ENCODE assay signal across 8 cellular contexts in the genomic region with DNA sequence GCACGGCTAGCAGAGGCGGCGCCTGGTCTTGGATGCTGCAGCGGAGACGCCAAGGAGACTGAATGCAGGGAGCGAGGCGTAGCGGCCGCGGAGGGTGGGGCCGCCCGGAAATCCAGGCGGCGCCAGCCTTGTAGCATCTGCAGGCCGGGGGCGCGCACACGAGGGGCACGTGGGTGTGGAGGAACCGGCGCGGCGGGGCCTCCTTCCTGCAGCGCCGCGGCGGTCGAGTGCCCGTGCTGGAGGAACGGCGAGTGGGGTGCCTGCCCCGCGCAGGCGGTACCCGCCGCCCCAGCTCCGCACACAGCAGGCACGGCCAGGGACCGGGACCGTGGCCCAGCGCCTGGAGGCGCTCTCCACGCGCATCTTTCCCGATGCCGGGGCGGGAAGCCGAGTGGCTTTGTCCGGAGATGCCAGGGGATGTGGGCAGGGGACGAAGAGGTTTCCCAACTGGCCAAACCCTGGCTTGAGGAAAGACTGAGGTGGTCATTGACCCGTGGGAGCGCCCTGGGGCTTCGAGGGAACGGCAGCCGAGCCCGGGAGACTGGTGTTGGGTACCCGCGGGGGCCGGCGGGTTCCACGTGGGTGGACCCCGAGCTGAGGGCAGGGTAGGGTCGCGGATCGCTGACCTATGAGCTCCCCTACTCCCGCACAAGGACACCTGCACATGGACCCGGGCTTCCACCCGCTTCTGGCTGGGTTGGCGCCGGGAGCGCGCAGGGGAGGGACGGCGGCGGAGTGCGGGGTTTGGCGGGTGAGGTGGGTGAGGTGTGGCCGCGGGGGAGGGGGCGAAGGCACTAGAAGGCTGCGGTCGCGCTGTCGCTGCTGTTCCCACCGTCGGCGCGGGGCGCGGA.
DNase-seq lines count a peak whose midpoint lies in the region; ATAC-seq lines count a peak whose summit lies in the region.

No MANE protein-coding gene starts in this region.

- no peak overlapping the region for H3K27ac Mint-ChIP-seq in activated CD4-positive, alpha-beta T cell treated with anti-CD3 and anti-CD28 coated beads for 36 hours
- no peak overlapping the region for H3K27ac Mint-ChIP-seq in activated naive CD4-positive, alpha-beta T cell treated with anti-CD3 and anti-CD28 coated beads for 36 hours

- intact Hi-C loops in activated CD4-positive, alpha-beta T cell treated with anti-CD3 and anti-CD28 coated beads for 36 hours (cut with DNase I, micrococcal nuclease), result loop anchor here (5.0 to 10.0 kb wide), 5 partner anchors 103 to 451 kb away; no protein-coding TSS in a partner anchor
- intact Hi-C loops in activated naive CD4-positive, alpha-beta T cell treated with anti-CD3 and anti-CD28 coated beads for 36 hours (cut with micrococcal nuclease), result no loop called here

- peaks cover 74% of the 10 kb centered on the region for H3K27me3 Mint-ChIP-seq in activated CD4-positive, alpha-beta T cell treated with anti-CD3 and anti-CD28 coated beads for 36 hours
- peaks cover 75% of the 10 kb centered on the region for H3K27me3 Mint-ChIP-seq in activated naive CD4-positive, alpha-beta T cell treated with anti-CD3 and anti-CD28 coated beads for 36 hours (ENCODE audit: low read depth)

- H3K9ac ChIP-seq in subcutaneous abdominal adipose tissue (ENCODE audit: low read length in 5 of 5), result no peak overlapping the region

- peak overlapping the region; percentile 60 for H3K4me3 Mint-ChIP-seq in activated CD4-positive, alpha-beta T cell treated with anti-CD3 and anti-CD28 coated beads for 36 hours
- H3K4me3 Mint-ChIP-seq in activated naive CD4-positive, alpha-beta T cell treated with anti-CD3 and anti-CD28 coated beads for 36 hours, result peak overlapping the region; percentile 70

- H3K9me3 ChIP-seq in MG63 (no peaks in the 10 kb centered on the region), subcutaneous abdominal adipose tissue (ENCODE audit: control insufficient read depth in 5 of 5, low read length in 5 of 5) (peaks cover 3 to 18% (median 6%) of the 10 kb centered on the region in 5 donors)

- CTCF ChIA-PET in activated CD4-positive, alpha-beta T cell treated with anti-CD3 and anti-CD28 coated beads for 36 hours (lab: Charles Lee), result interaction anchor here (0.7 kb wide), 1 partner anchor 13 kb away, joined by 3 read pairs; no protein-coding TSS in a partner anchor
- CTCF ChIA-PET in activated naive CD4-positive, alpha-beta T cell treated with anti-CD3 and anti-CD28 coated beads for 36 hours (lab: Charles Lee), result interaction anchor here (0.5 to 0.7 kb wide), 2 partner anchors 63 to 137 kb away, joined by 3 to 4 read pairs; no protein-coding TSS in a partner anchor

- peaks cover 4 to 51% (median 47%) of the 10 kb centered on the region in 5 donors for H3K4me1 ChIP-seq in subcutaneous abdominal adipose tissue (ENCODE audit: control insufficient read depth in 5 of 5, insufficient read depth in 5 of 5, low read length in 5 of 5)

- no peak overlapping the region for H3K27ac ChIP-seq in subcutaneous abdominal adipose tissue (ENCODE audit: low read depth, low read length)

- H3K27me3 ChIP-seq in MG63, result peaks cover 48% of the 10 kb centered on the region
- H3K27me3 ChIP-seq in subcutaneous abdominal adipose tissue (ENCODE audit: control insufficient read depth in 5 of 5, insufficient read depth in 4 of 5, low read length in 5 of 5), result peaks cover 38 to 67% (median 59%) of the 10 kb centered on the region in 5 donors

- no peaks in the 10 kb centered on the region for H3K36me3 ChIP-seq in MG63
- H3K36me3 ChIP-seq in subcutaneous abdominal adipose tissue (ENCODE audit: control insufficient read depth in 5 of 5, insufficient read depth in 5 of 5, low read length in 5 of 5), result no peaks in the 10 kb centered on the region

- H3K4me3 ChIP-seq in MG63 (no peak overlapping the region), subcutaneous abdominal adipose tissue (ENCODE audit: low read depth in 1 of 5, low read length in 5 of 5) (peak overlapping the region in 3 of 5 donors; percentile 29 to 54 (median 44))

- peak; percentile 52 for ATAC-seq in activated CD4-positive, alpha-beta T cell treated with anti-CD3 and anti-CD28 coated beads for 36 hours
- ATAC-seq in HG03039 (IDR thresholded peaks at IDR 0.05; ENCODE audit: unreplicated experiment) (no peak), GM21619 (IDR thresholded peaks at IDR 0.05; ENCODE audit: unreplicated experiment) (no peak)

- DNase-seq in activated CD4-positive, alpha-beta T cell treated with anti-CD3 and anti-CD28 coated beads for 36 hours, result peak; percentile 57
- DNase-seq in activated CD4-positive, alpha-beta T cell treated with anti-CD3 and anti-CD28 coated beads for 1 hour, result no peak
- peak; percentile 9 for DNase-seq in MG63
- DNase-seq in activated naive CD4-positive, alpha-beta T cell treated with anti-CD3 and anti-CD28 coated beads for 36 hours, result peak; percentile 40
- peak; percentile 68 for DNase-seq in iPS-NIHi11 (ENCODE audit: low spot score)

- peaks cover 39% of the 10 kb centered on the region for H3K4me1 Mint-ChIP-seq in activated CD4-positive, alpha-beta T cell treated with anti-CD3 and anti-CD28 coated beads for 36 hours
- H3K4me1 Mint-ChIP-seq in activated naive CD4-positive, alpha-beta T cell treated with anti-CD3 and anti-CD28 coated beads for 36 hours (ENCODE audit: low read depth), result peaks cover 38% of the 10 kb centered on the region

- peaks cover 2% of the 10 kb centered on the region for H3K36me3 Mint-ChIP-seq in activated CD4-positive, alpha-beta T cell treated with anti-CD3 and anti-CD28 coated beads for 36 hours (ENCODE audit: low read depth)
- H3K36me3 Mint-ChIP-seq in activated naive CD4-positive, alpha-beta T cell treated with anti-CD3 and anti-CD28 coated beads for 36 hours (ENCODE audit: low read depth), result peaks cover 3% of the 10 kb centered on the region

- H3K9me3 Mint-ChIP-seq in activated CD4-positive, alpha-beta T cell treated with anti-CD3 and anti-CD28 coated beads for 36 hours (ENCODE audit: low read depth), result peaks cover 4% of the 10 kb centered on the region
- peaks cover 6% of the 10 kb centered on the region for H3K9me3 Mint-ChIP-seq in activated naive CD4-positive, alpha-beta T cell treated with anti-CD3 and anti-CD28 coated beads for 36 hours

- POLR2A ChIA-PET in activated CD4-positive, alpha-beta T cell treated with anti-CD3 and anti-CD28 coated beads for 36 hours (lab: Charles Lee), result no interaction called here
